In the genomic region with DNA sequence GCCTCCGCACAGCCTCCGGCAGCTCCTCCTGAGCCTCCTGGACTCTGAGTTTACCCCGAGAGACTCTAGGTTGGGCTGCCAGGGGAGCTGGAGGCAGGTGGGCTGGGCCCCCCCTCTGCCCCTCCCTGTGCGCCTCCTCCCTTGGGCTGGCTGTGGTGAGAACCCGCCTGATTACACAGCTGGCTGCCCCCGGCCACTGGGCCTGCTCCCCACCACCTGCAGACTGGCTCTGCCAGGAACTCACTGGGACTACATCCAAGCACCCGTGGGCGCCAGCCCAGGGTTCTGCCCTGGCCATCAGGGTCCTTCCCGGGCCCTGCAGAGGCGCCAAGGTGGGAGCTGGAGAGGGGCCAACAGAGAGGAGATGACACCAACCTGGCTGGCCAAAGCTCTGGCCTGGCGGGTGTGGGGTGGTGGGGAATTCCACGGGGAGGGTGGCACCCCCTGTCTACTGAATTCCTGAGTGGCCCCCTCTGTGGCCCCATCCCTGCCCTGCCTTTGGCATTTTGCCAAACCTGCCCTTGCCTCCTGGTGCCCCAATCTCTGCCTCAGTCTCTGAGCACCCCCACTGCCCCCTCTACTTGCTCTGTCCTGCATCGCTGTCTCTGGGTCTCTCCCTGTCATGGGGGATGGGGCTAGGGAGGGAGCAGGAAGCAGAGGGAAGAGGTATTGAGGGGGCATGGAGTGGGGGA, we compare ENCODE assay signal across 22 cellular contexts. TPM values are rescaled to one million over a fixed set of nuclear protein-coding genes. Genes with fewer than 3 reads are reported as not detected.
DNase-seq lines count a peak whose midpoint lies in the region; ATAC-seq and TF ChIP-seq lines count a peak whose summit lies in the region.
"Had no signal": no experiment of that assay in that cellular context is flagged by ENCODE, and none has a peak within 500 bp of the region (broad histone marks: within the 10 kb centered on the region; RNA-seq: fewer than 3 reads in every experiment).

No MANE protein-coding gene starts in this region.

- no peak overlapping the region for H2AFZ ChIP-seq in osteoblast (ENCODE audit: low read length)

- DNase-seq in DMS153 (lab: John Stamatoyannopoulos, UW), result peak; percentile 18
- DNase-seq in DMS153 treated with DMSO at 0.1 percent for 48 hours (lab: John Stamatoyannopoulos, UW; ENCODE audit: unreplicated experiment), result no peak
- DNase-seq in NCI-H1092 treated with DMSO at 0.1 percent for 48 hours (lab: John Stamatoyannopoulos, UW), result peak; percentile 89
- DNase-seq in RWPE1 (ENCODE audit: low spot score), result no peak
- DNase-seq in osteoblast (ENCODE audit: insufficient read length, low spot score, missing footprints), result peak; percentile 44
- no peak for DNase-seq in activated CD4-positive, alpha-beta T cell treated with anti-CD3 and anti-CD28 coated beads for 48 hours
- no peak for DNase-seq in RKO (ENCODE audit: low spot score)
- DNase-seq: activated CD4-positive, CD25-positive, alpha-beta regulatory T cell treated with anti-CD3 and anti-CD28 coated beads, Interleukin-2, amount 50 U/mL, for 72 hours; hypothalamus; mammary epithelial cell; natural killer cell; OCI-M1; spleen; T-helper 9 cell had no signal

- peaks cover 38% of the 10 kb centered on the region for H3K27me3 ChIP-seq in osteoblast (ENCODE audit: insufficient read depth, low read length)

- no peaks in the 10 kb centered on the region for H3K36me3 ChIP-seq in osteoblast (ENCODE audit: insufficient read depth, low read length)
- H3K36me3 ChIP-seq: breast epithelium, spleen, thoracic aorta had no signal

- H3K4me1 ChIP-seq in osteoblast (ENCODE audit: insufficient read depth, low read length), result no peaks in the 10 kb centered on the region
- H3K4me1 ChIP-seq: spleen had no signal

- peak overlapping the region; percentile 86 for H3K27ac ChIP-seq in RWPE1
- H3K27ac ChIP-seq in osteoblast (ENCODE audit: low read depth, low read length), result no peak overlapping the region
- H3K27ac ChIP-seq: 22Rv1, breast epithelium, SK-N-MC, spleen, thoracic aorta had no signal

- no peak overlapping the region for H3K4me2 ChIP-seq in osteoblast (ENCODE audit: insufficient read depth, low read length)

- H3K79me2 ChIP-seq in osteoblast (ENCODE audit: insufficient read depth, low read length), result no peaks in the 10 kb centered on the region

- CTCF ChIA-PET in RWPE1 (lab: Yijun Ruan, JAX), result interaction anchor here (1.2 to 10.7 kb wide), 3 partner anchors 12 to 23 kb away, joined by 3 to 82 read pairs (median 8); no protein-coding TSS in a partner anchor

- H3K4me3 ChIP-seq in osteoblast (ENCODE audit: insufficient read depth, low read length), result no peak overlapping the region
- H3K4me3 ChIP-seq: breast epithelium, SK-N-MC, spleen, thoracic aorta had no signal

- no peak for ATAC-seq in GM19452 (IDR thresholded peaks at IDR 0.05; ENCODE audit: unreplicated experiment)
- ATAC-seq: natural killer cell had no signal

- POLR2A ChIA-PET in RWPE1 (lab: Yijun Ruan, JAX; ENCODE audit: low non-redundant PET), result interaction anchor here (0.8 kb wide), 1 partner anchor 15 kb away, joined by 12 read pairs; no protein-coding TSS in a partner anchor

- TF ChIP-seq CTCF in RWPE1 (conservative IDR thresholded peaks at IDR 0.05; ENCODE audit: low read depth) (no peak), osteoblast (IDR thresholded peaks at IDR 0.05; ENCODE audit: extremely low read depth, low read depth, low read length) (no peak)

- H4K20me1 ChIP-seq in osteoblast (ENCODE audit: insufficient read depth, low read length), result no peaks in the 10 kb centered on the region

- no peaks in the 10 kb centered on the region for H3K9me3 ChIP-seq in osteoblast (ENCODE audit: low read depth, low read length)
- H3K9me3 ChIP-seq: breast epithelium, spleen, thoracic aorta had no signal

RNA-seq across cellular contexts. Expression of gene CDH22, which starts 21.9 kb away (rescaled TPM):
- not detected in 2 replicates for total RNA-seq in osteoblast
- total RNA-seq: fibroblast of villous mesenchyme, HT1080, M059J, mammary epithelial cell, natural killer cell, spleen, thoracic aorta had no signal

Comparison
In these comparisons a context has a peak if more than half of its experiments do, and no peak if none do; other contexts are left out.
1. DNase-seq: peak in DMS153 (single experiment), NCI-H1092 treated with DMSO at 0.1 percent for 48 hours (single experiment) and osteoblast (single experiment); none in DMS153 treated with DMSO at 0.1 percent for 48 hours (single experiment), RWPE1 (single experiment), activated CD4-positive, alpha-beta T cell treated with anti-CD3 and anti-CD28 coated beads for 48 hours (single experiment) and RKO (single experiment).